ENCODE assay signal across 8 cellular contexts in genomic region chr13:39037880-39038568, GRCh38. TPM values are rescaled to one million over a fixed set of nuclear protein-coding genes. Genes with fewer than 3 reads are reported as not detected.
DNase-seq lines count a peak whose midpoint lies in the region; ATAC-seq and TF ChIP-seq lines count a peak whose summit lies in the region.

Gene NHLRC3 (plus strand): TSS chr13:39038456. CDS start chr13:39038640, 184 bp downstream.
Gene PROSER1 (minus strand): TSS chr13:39038089. CDS start chr13:39037242, 847 bp downstream.

- no peaks in the 10 kb centered on the region for H3K27me3 Mint-ChIP-seq in activated naive CD8-positive, alpha-beta T cell
- peaks cover 2% of the 10 kb centered on the region for H3K27me3 Mint-ChIP-seq in glutamatergic neuron (ENCODE audit: unreplicated experiment)

- H3K4me1 ChIP-seq in osteoblast (ENCODE audit: insufficient read depth, low read length): peaks cover 21% of the 10 kb centered on the region
- H3K4me1 ChIP-seq in thoracic aorta (ENCODE audit: control insufficient read depth in 1 of 2, low read depth in 2 of 2): peaks cover 34 to 55% of the 10 kb centered on the region in 2 donors

- H3K27ac Mint-ChIP-seq in activated naive CD8-positive, alpha-beta T cell: peak within 1 kb of the TSS; percentile 99
- peak within 1 kb of the TSS; percentile 98 for H3K27ac Mint-ChIP-seq in glutamatergic neuron (ENCODE audit: unreplicated experiment)

- H3K36me3 ChIP-seq in osteoblast (ENCODE audit: insufficient read depth, low read length) (no peaks in the 10 kb centered on the region), thoracic aorta (no peaks in the 10 kb centered on the region)

- no peaks in the 10 kb centered on the region for H3K9me3 Mint-ChIP-seq in activated naive CD8-positive, alpha-beta T cell (ENCODE audit: low read depth)
- H3K9me3 Mint-ChIP-seq in glutamatergic neuron (ENCODE audit: unreplicated experiment): peaks cover 10% of the 10 kb centered on the region

- peaks cover 53% of the 10 kb centered on the region for H3K4me1 Mint-ChIP-seq in activated naive CD8-positive, alpha-beta T cell (ENCODE audit: low read depth)
- peaks cover 19% of the 10 kb centered on the region for H3K4me1 Mint-ChIP-seq in glutamatergic neuron (ENCODE audit: low read depth, unreplicated experiment)

- peaks cover 11% of the 10 kb centered on the region for H4K20me1 ChIP-seq in osteoblast (ENCODE audit: insufficient read depth, low read length)

- H3K9me3 ChIP-seq in osteoblast (ENCODE audit: low read depth, low read length) (no peaks in the 10 kb centered on the region), thoracic aorta (no peaks in the 10 kb centered on the region)

- H3K27me3 ChIP-seq in osteoblast (ENCODE audit: insufficient read depth, low read length) (no peaks in the 10 kb centered on the region), thoracic aorta (replicated peaks; ENCODE audit: insufficient read depth) (no peaks in the 10 kb centered on the region)

- H2AFZ ChIP-seq in osteoblast (ENCODE audit: low read length): peak within 1 kb of the TSS; percentile 98

- no peak for TF ChIP-seq CTCF in HFF-Myc (IDR thresholded peaks at IDR 0.05; ENCODE audit: low read depth, low read length, missing control alignments)
- TF ChIP-seq CTCF in glutamatergic neuron (IDR thresholded peaks at IDR 0.05; ENCODE audit: partially characterized antibody, unreplicated experiment): peak; percentile 27
- TF ChIP-seq CTCF in osteoblast (IDR thresholded peaks at IDR 0.05; ENCODE audit: extremely low read depth, low read depth, low read length): no peak
- peak; percentile 7 for TF ChIP-seq CTCF in thoracic aorta (IDR thresholded peaks at IDR 0.05)

- H3K27ac ChIP-seq in osteoblast (ENCODE audit: low read depth, low read length) (peak within 1 kb of the TSS; percentile 95), thoracic aorta (peak within 1 kb of the TSS; percentile 76 to 88)

- peak within 1 kb of the TSS; percentile 97 for H3K4me2 ChIP-seq in osteoblast (ENCODE audit: insufficient read depth, low read length)

- peak; percentile 97 for ATAC-seq in thoracic aorta (ENCODE audit: insufficient number of reproducible peaks, low FRiP score, low read depth)

- H3K4me3 ChIP-seq in HFF-Myc (replicated peaks; ENCODE audit: low read depth, low read length) (peak within 1 kb of the TSS; percentile 81), osteoblast (ENCODE audit: insufficient read depth, low read length) (peak within 1 kb of the TSS; percentile 90), thoracic aorta (peak within 1 kb of the TSS; percentile 82)

- peak; percentile 90 for DNase-seq in GF-D8 (lab: John Stamatoyannopoulos, UW)
- peak; percentile 52 for DNase-seq in HFF-Myc (ENCODE audit: extremely low read depth, low read depth)
- peak; percentile 96 for DNase-seq in NCI-H1092 treated with DMSO at 0.1 percent for 48 hours (lab: John Stamatoyannopoulos, UW)
- DNase-seq in SKM-1 (lab: John Stamatoyannopoulos, UW; ENCODE audit: unreplicated experiment): peak; percentile 70
- peak; percentile 87 for DNase-seq in glutamatergic neuron
- peak; percentile 90 for DNase-seq in osteoblast (ENCODE audit: insufficient read length, low spot score, missing footprints)
- DNase-seq in thoracic aorta (ENCODE audit: low spot score): peak; percentile 87

- H3K36me3 Mint-ChIP-seq in activated naive CD8-positive, alpha-beta T cell: no peaks in the 10 kb centered on the region
- H3K36me3 Mint-ChIP-seq in glutamatergic neuron (ENCODE audit: unreplicated experiment): no peaks in the 10 kb centered on the region

- H3K79me2 ChIP-seq in osteoblast (ENCODE audit: insufficient read depth, low read length): peaks cover 60% of the 10 kb centered on the region

- H3K4me3 Mint-ChIP-seq in activated naive CD8-positive, alpha-beta T cell: peak within 1 kb of the TSS; percentile 99
- H3K4me3 Mint-ChIP-seq in glutamatergic neuron (ENCODE audit: unreplicated experiment): peak within 1 kb of the TSS; percentile 99

RNA-seq across cellular contexts. Expression of gene NHLRC3, which starts in this region (rescaled TPM):
- 16.2 TPM for total RNA-seq in glutamatergic neuron (ENCODE audit: unreplicated experiment)
- total RNA-seq in osteoblast: 26.4 and 32.7 TPM in 2 replicates
- total RNA-seq in thoracic aorta: 10 to 100 TPM; 21.7 to 27.2 TPM

RNA-seq across cellular contexts. Expression of gene PROSER1, which starts in this region (rescaled TPM):
- total RNA-seq in glutamatergic neuron (ENCODE audit: unreplicated experiment) (63.7 TPM), osteoblast (13.4 and 18.3 TPM in 2 replicates), thoracic aorta (10 to 100 TPM; 15.4 to 33.5 TPM)

Comparison
In these comparisons a context has a peak if more than half of its experiments do, and no peak if none do; other contexts are left out.
1. Peak in every context shown above with its lines: DNase-seq, ATAC-seq, H3K4me3 ChIP-seq and H3K27ac ChIP-seq.
2. CTCF ChIP-seq: peak in glutamatergic neuron (single experiment) and thoracic aorta (single experiment); none in HFF-Myc (single experiment) and osteoblast (single experiment).